In the genomic region with DNA sequence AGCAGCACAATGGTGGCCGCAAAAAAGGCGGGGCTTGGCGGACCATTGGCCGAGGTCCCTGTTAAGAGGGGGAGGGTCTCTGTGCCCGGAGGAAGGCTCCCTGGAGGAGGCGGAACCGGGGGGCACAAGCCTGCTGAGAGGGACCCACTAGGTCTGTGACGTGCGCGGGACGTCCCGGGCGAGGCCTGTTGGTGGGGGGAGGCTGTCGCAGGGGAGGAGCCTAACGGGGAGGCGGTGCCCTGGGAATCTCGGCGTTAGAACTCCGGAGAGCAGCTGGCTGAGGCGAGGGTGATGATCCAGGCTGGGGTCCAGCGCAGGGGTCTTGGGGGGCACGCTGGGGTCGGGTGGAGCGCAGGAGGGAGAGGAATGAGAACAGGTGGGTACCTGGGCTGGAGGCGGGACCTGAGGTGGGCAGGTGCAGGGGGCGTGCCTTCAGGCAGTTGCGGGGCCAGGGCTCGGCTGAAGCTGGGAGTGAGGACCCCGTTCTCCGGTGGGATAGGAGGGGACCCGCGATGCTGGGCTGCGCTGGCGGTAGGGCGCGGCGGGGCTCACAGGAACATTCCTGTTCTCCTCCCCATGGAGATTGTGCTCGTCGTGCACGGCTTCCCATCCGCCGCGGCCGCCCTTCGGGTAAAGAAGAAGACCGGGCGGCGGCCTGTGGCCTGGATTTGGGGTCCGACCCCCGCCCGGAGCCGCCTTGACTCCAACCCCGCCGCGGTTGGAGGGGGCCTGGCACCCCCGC, we compare ENCODE assay signal across 6 cellular contexts. TPM values are rescaled to one million over a fixed set of nuclear protein-coding genes. Genes with fewer than 3 reads are reported as not detected.
DNase-seq lines count a peak whose midpoint lies in the region; ATAC-seq and TF ChIP-seq lines count a peak whose summit lies in the region.
"Not testable (repeated sequence)": the region's sequence is repeated elsewhere in the genome, so short reads cannot be mapped to it uniquely, and the experiment has no call there.

No MANE protein-coding gene starts in this region.

- not testable (repeated sequence) for H3K27me3 ChIP-seq in CD4-positive, alpha-beta T cell (ENCODE audit: control insufficient read depth, insufficient read depth, low read length)

- not testable (repeated sequence) for TF ChIP-seq CTCF in CD4-positive, alpha-beta T cell (IDR thresholded peaks at IDR 0.05); WTC11 (IDR thresholded peaks at IDR 0.05); astrocyte of the cerebellum (IDR thresholded peaks at IDR 0.05; ENCODE audit: low read depth, low read length, missing control alignments); glutamatergic neuron (IDR thresholded peaks at IDR 0.05; ENCODE audit: partially characterized antibody, unreplicated experiment)

- H3K27ac Mint-ChIP-seq in CD4-positive, alpha-beta T cell; WTC11; glutamatergic neuron (ENCODE audit: unreplicated experiment); naive B cell; stimulated activated naive B cell treated with anti-CD40 and anti-IgM and Interleukin-4, amounts not matched to agents 10 μg/mL and 1 μg/mL and 100 μg/mL, for 72 hours: not testable (repeated sequence)

- H3K4me3 Mint-ChIP-seq in CD4-positive, alpha-beta T cell; WTC11; glutamatergic neuron (ENCODE audit: unreplicated experiment); naive B cell; stimulated activated naive B cell treated with anti-CD40 and anti-IgM and Interleukin-4, amounts not matched to agents 10 μg/mL and 1 μg/mL and 100 μg/mL, for 72 hours: not testable (repeated sequence)

- peak overlapping the region; percentile 29 for H3K4me3 ChIP-seq in astrocyte of the cerebellum (ENCODE audit: low read depth, low read length)

- H3K9me3 ChIP-seq in CD4-positive, alpha-beta T cell (ENCODE audit: control insufficient read depth, low read length): not testable (repeated sequence)

- H3K36me3 Mint-ChIP-seq in CD4-positive, alpha-beta T cell (ENCODE audit: low read depth); WTC11; glutamatergic neuron (ENCODE audit: unreplicated experiment); naive B cell; stimulated activated naive B cell treated with anti-CD40 and anti-IgM and Interleukin-4, amounts not matched to agents 10 μg/mL and 1 μg/mL and 100 μg/mL, for 72 hours: not testable (repeated sequence)

- POLR2A ChIA-PET in CD4-positive, alpha-beta T cell (lab: Charles Lee); WTC11 (lab: Charles Lee): not testable (repeated sequence)

- CTCF ChIA-PET in CD4-positive, alpha-beta T cell (lab: Charles Lee); WTC11 (lab: Charles Lee): not testable (repeated sequence)

- intact Hi-C loops in CD4-positive, alpha-beta T cell (cut with DNase I, micrococcal nuclease): not testable (repeated sequence)

- not testable (repeated sequence) for H3K4me1 Mint-ChIP-seq in CD4-positive, alpha-beta T cell (ENCODE audit: low read depth); WTC11; glutamatergic neuron (ENCODE audit: low read depth, unreplicated experiment); naive B cell; stimulated activated naive B cell treated with anti-CD40 and anti-IgM and Interleukin-4, amounts not matched to agents 10 μg/mL and 1 μg/mL and 100 μg/mL, for 72 hours

- peak in 2 of 10 experiments; percentile 3 to 33 for DNase-seq in CD4-positive, alpha-beta T cell
- DNase-seq in WTC11 (ENCODE audit: low spot score) (peak; percentile 35), glutamatergic neuron (peak; percentile 28)
- not testable (repeated sequence) for DNase-seq in astrocyte of the cerebellum (ENCODE audit: low read depth); naive B cell; stimulated activated naive B cell treated with anti-CD40 and anti-IgM and Interleukin-4, amounts not matched to agents 10 μg/mL and 1 μg/mL and 100 μg/mL, for 72 hours

- ATAC-seq in CD4-positive, alpha-beta T cell (ENCODE audit: poor library complexity): peak; percentile 74
- peak; percentile 58 for ATAC-seq in WTC11
- ATAC-seq in naive B cell (ENCODE audit: low read depth in 2 of 2): peak; percentile 76 to 78
- peak; percentile 64 to 66 for ATAC-seq in stimulated activated naive B cell treated with anti-CD40 and anti-IgM and Interleukin-4, amounts not matched to agents 10 μg/mL and 1 μg/mL and 100 μg/mL, for 72 hours (replicated peaks)

- in situ Hi-C loops in astrocyte of the cerebellum (cut with HindIII; ENCODE audit: low sequenced_read_pairs): not testable (repeated sequence)

- not testable (repeated sequence) for H3K27ac ChIP-seq in CD4-positive, alpha-beta T cell (ENCODE audit: low read depth, low read length)

- H3K9me3 Mint-ChIP-seq in CD4-positive, alpha-beta T cell; WTC11; glutamatergic neuron (ENCODE audit: unreplicated experiment); naive B cell; stimulated activated naive B cell treated with anti-CD40 and anti-IgM and Interleukin-4, amounts not matched to agents 10 μg/mL and 1 μg/mL and 100 μg/mL, for 72 hours: not testable (repeated sequence)

- not testable (repeated sequence) for H3K27me3 Mint-ChIP-seq in CD4-positive, alpha-beta T cell; WTC11 (ENCODE audit: low read depth); glutamatergic neuron (ENCODE audit: unreplicated experiment); naive B cell; stimulated activated naive B cell treated with anti-CD40 and anti-IgM and Interleukin-4, amounts not matched to agents 10 μg/mL and 1 μg/mL and 100 μg/mL, for 72 hours

RNA-seq across cellular contexts. Expression of gene SULT1A3, which starts 6.7 kb away (rescaled TPM):
- total RNA-seq in CD4-positive, alpha-beta T cell: 10 to 100 TPM; 15.0 to 16.1 TPM
- total RNA-seq in WTC11 (2021) (7.1 to 11.3 TPM (median 8.3 TPM) in 3 replicates), glutamatergic neuron (ENCODE audit: unreplicated experiment) (15.8 TPM)
- polyA plus RNA-seq in naive B cell (ENCODE audit: low read depth in 6 of 6): 1 to 10 TPM in 3 of 6 donors, under 1 TPM in 1, not detected in 2; 0.69 to 6.5 (median 2.5) TPM

RNA-seq across cellular contexts. Expression of gene SLX1A, which starts 12.0 kb away (rescaled TPM):
- total RNA-seq in CD4-positive, alpha-beta T cell: 10 to 100 TPM; 18.4 to 28.0 TPM
- total RNA-seq in WTC11 (2021) (37.2 to 77.0 TPM (median 53.2 TPM) in 3 replicates), glutamatergic neuron (ENCODE audit: unreplicated experiment) (16.6 TPM)
- polyA plus RNA-seq in naive B cell (ENCODE audit: low read depth in 6 of 6): 10 to 100 TPM; 52.4 to 71.2 (median 65.2) TPM

RNA-seq across cellular contexts. Expression of gene BOLA2B, which starts 12.2 kb away (rescaled TPM):
- total RNA-seq in CD4-positive, alpha-beta T cell: 10 to 100 TPM; 41.3 to 46.3 TPM
- 191 to 206 TPM (median 192 TPM) in 3 replicates for total RNA-seq in WTC11 (2021)
- 74.6 TPM for total RNA-seq in glutamatergic neuron (ENCODE audit: unreplicated experiment)
- 100 to 1,000 TPM; 121 to 238 (median 189) TPM for polyA plus RNA-seq in naive B cell (ENCODE audit: low read depth in 6 of 6)

RNA-seq across cellular contexts. Expression of gene CORO1A, which starts 22.3 kb away (rescaled TPM):
- total RNA-seq in CD4-positive, alpha-beta T cell: 100 to 1,000 TPM; 411 to 416 TPM
- 6.2 to 10.0 TPM (median 6.5 TPM) in 3 replicates for total RNA-seq in WTC11 (2021)
- 75.2 TPM for total RNA-seq in glutamatergic neuron (ENCODE audit: unreplicated experiment)
- polyA plus RNA-seq in naive B cell (ENCODE audit: low read depth in 6 of 6): 1,000 to 10,000 TPM in 5 of 6 donors, 100 to 1,000 TPM in 1; 945 to 1,368 (median 1,199) TPM

RNA-seq across cellular contexts. Expression of gene NPIPB13, which starts 42.6 kb away (rescaled TPM):
- total RNA-seq in CD4-positive, alpha-beta T cell: 10 to 100 TPM; 10.8 to 12.2 TPM
- total RNA-seq in WTC11 (2021): 5.4 to 9.6 TPM (median 8.4 TPM) in 3 replicates
- 27.5 TPM for total RNA-seq in glutamatergic neuron (ENCODE audit: unreplicated experiment)
- polyA plus RNA-seq in naive B cell (ENCODE audit: low read depth in 6 of 6): 1 to 10 TPM in 1 of 6 donors, under 1 TPM in 4, not detected in 1; 0.17 to 1.9 (median 0.35) TPM
